Comparison of ENCODE assay signal across 8 cellular contexts in genomic region chr7:1579481-1580421, GRCh38. TPM values are rescaled to one million over a fixed set of nuclear protein-coding genes. Genes with fewer than 3 reads are reported as not detected.
A peak's percentile ranks its signal among the peaks of the same experiment; 100 is the strongest.
DNase-seq lines count a peak whose midpoint lies in the region; ATAC-seq and TF ChIP-seq lines count a peak whose summit lies in the region.

No MANE protein-coding gene starts in this region.

- no peaks in the 10 kb centered on the region for H3K27me3 ChIP-seq in lung (ENCODE audit: control insufficient read depth, insufficient read depth)

- DNase-seq in DMS 273 treated with DMSO at 0.1 percent for 48 hours (lab: John Stamatoyannopoulos, UW) (peak; percentile 45), HEK293T (ENCODE audit: extremely low spot score) (peak; percentile 82), NCI-H510A treated with DMSO at 0.1 percent for 48 hours (lab: John Stamatoyannopoulos, UW) (peak; percentile 89), dermis blood vessel endothelial cell (peak; percentile 72), lung (ENCODE audit: low spot score) (peak; percentile 68)
- DNase-seq in activated CD4-positive, alpha-beta T cell treated with anti-CD3 and anti-CD28 coated beads, Interleukin-2, amount 50 U/mL, for 24 hours (ENCODE audit: low read depth in 1 of 2, low spot score in 1 of 2), result peak; percentile 61 to 63
- DNase-seq in stimulated activated CD8-positive, alpha-beta memory T cell treated with anti-CD3 and anti-CD28 coated beads, Interleukin-15, amount 100 ng/mL, for 24 hours (ENCODE audit: low read depth), result peak; percentile 49

- peak; percentile 89 for ATAC-seq in lung (ENCODE audit: insufficient read depth, low FRiP score)
- no peak for ATAC-seq in GM21526 (IDR thresholded peaks at IDR 0.05; ENCODE audit: low FRiP score, unreplicated experiment)

- no peaks in the 10 kb centered on the region for H3K9me3 ChIP-seq in lung (ENCODE audit: control insufficient read depth in 2 of 2, insufficient read depth in 1 of 2, low read length in 1 of 2)

- TF ChIP-seq CTCF in lung (IDR thresholded peaks at IDR 0.05; ENCODE audit: control extremely low read depth, extremely low read depth), result peak; percentile 82

- H3K4me3 ChIP-seq in lung, result no peak overlapping the region

- no peaks in the 10 kb centered on the region for H3K4me1 ChIP-seq in lung (ENCODE audit: control insufficient read depth in 2 of 2, insufficient read depth in 2 of 2, low read length in 2 of 2)

- 29 to 30% methylated on average over 13 to 14 of the region's 14 CpGs for WGBS in lung, 2 donors

- CTCF ChIA-PET in HEK293T (lab: Yijun Ruan, JAX), result interaction anchor here (1.0 kb wide), 1 partner anchor 11 kb away, joined by 5 read pairs; no protein-coding TSS in a partner anchor

- POLR2A ChIA-PET in HEK293T (lab: Yijun Ruan, JAX), result no interaction called here

- no peaks in the 10 kb centered on the region for H3K36me3 ChIP-seq in lung (ENCODE audit: control insufficient read depth in 2 of 2, insufficient read depth in 2 of 2, low read length in 2 of 2)

- no peak overlapping the region for H3K27ac ChIP-seq in lung (ENCODE audit: low read depth in 1 of 2, low read length in 1 of 2)

TF ChIP-seq in HEK293T, 16 proteins besides CTCF, POLR2A, EP300 and RAD21:
- TF ChIP-seq SUZ12 (IDR thresholded peaks at IDR 0.05), result no peak
- no peak for TF ChIP-seq FOXM1 (IDR thresholded peaks at IDR 0.05; ENCODE audit: borderline replicate concordance)
- no peak for TF ChIP-seq NFRKB (IDR thresholded peaks at IDR 0.05)
- TF ChIP-seq CTBP1 (IDR thresholded peaks at IDR 0.05; ENCODE audit: borderline replicate concordance), result no peak
- no peak for TF ChIP-seq FOXK2 (IDR thresholded peaks at IDR 0.05)
- TF ChIP-seq SP1 (IDR thresholded peaks at IDR 0.05), result no peak
- TF ChIP-seq PKNOX1 (IDR thresholded peaks at IDR 0.05), result no peak
- TF ChIP-seq FOXA1 (IDR thresholded peaks at IDR 0.05), result no peak
- no peak for TF ChIP-seq ARNT (IDR thresholded peaks at IDR 0.05)
- TF ChIP-seq HDGF (IDR thresholded peaks at IDR 0.05; ENCODE audit: borderline replicate concordance), result no peak
- no peak for TF ChIP-seq ELF4 (IDR thresholded peaks at IDR 0.05)
- no peak for TF ChIP-seq LEF1 (IDR thresholded peaks at IDR 0.05; ENCODE audit: borderline replicate concordance)
- TF ChIP-seq L3MBTL2 (conservative IDR thresholded peaks at IDR 0.05), result no peak

RNA-seq across cellular contexts. Expression of gene PSMG3, which starts 9.9 kb away (rescaled TPM):
- total RNA-seq in dermis blood vessel endothelial cell, result 12.6 and 20.1 TPM in 2 replicates
- total RNA-seq in lung, result 10 to 100 TPM; 10.7 to 30.9 TPM
- polyA plus RNA-seq in lung, result 10 to 100 TPM; 52.8 to 86.7 TPM

RNA-seq across cellular contexts. Expression of gene TMEM184A, which starts 23.7 kb away (rescaled TPM):
- total RNA-seq in dermis blood vessel endothelial cell, result under 0.01 and 0.05 TPM in 2 replicates
- total RNA-seq in lung, result 10 to 100 TPM in 1 of 2 donors, 1 to 10 TPM in 1; 1.8 to 11.8 TPM
- 1 to 10 TPM; 6.8 to 9.9 TPM for polyA plus RNA-seq in lung

RNA-seq across cellular contexts. Expression of gene MAFK, which starts 49.2 kb away (rescaled TPM):
- total RNA-seq in dermis blood vessel endothelial cell (34.7 and 42.9 TPM in 2 replicates), lung (10 to 100 TPM; 17.0 to 58.5 TPM)
- 10 to 100 TPM; 54.7 to 76.7 TPM for polyA plus RNA-seq in lung
